In the genomic region with DNA sequence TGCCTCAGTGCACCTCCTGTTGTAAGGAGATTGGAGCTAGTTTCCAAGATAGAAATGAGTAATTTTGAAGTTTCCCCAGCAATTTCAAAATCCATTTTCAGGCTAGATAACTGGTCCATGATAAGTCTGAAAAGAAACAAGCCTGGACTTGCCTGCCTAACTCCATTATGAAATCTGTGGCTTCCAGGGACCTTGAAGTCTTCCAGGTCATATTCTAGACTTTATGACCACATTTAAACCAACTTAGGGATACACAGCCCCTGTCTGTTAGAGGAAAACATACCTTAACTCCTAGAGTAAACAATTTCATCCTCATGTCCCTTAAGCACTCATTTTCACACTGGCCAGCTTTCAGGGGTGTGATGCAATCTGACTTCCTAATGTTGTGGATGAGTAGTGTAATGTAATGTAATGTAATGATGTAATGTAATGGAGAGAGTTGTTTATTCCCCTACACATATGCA, we compare ENCODE assay signal across 14 cellular contexts.
A peak's percentile ranks its signal among the peaks of the same experiment; 100 is the strongest.
DNase-seq lines count a peak whose midpoint lies in the region; TF ChIP-seq lines count a peak whose summit lies in the region.
"Had no signal": no experiment of that assay in that cellular context is flagged by ENCODE, and none has a peak within 500 bp of the region (broad histone marks: within the 10 kb centered on the region; RNA-seq: fewer than 3 reads in every experiment).

No MANE protein-coding gene starts in this region.

- peak overlapping the region; percentile 91 for H3K27ac Mint-ChIP-seq in dendritic cell treated with granulocyte-macrophage colony-stimulating factor and Interleukin-4, amounts not matched to agents 40 ng/mL and 50 ng/mL, for 4 days
- no peak overlapping the region for H3K27ac Mint-ChIP-seq in Calu3 (ENCODE audit: unreplicated experiment)
- no peak overlapping the region for H3K27ac Mint-ChIP-seq in CD8-positive, alpha-beta memory T cell
- H3K27ac Mint-ChIP-seq: activated CD4-positive, alpha-beta memory T cell treated with anti-CD3 and anti-CD28 coated beads, Interleukin-2, amount 10 ng/mL, durations not matched to agents 7 days and 5 days; stimulated activated memory B cell treated with anti-CD40 and anti-IgM and Interleukin-4, amounts not matched to agents 10 μg/mL and 1 μg/mL and 100 μg/mL, for 72 hours had no signal

- no peak overlapping the region for H3K18ac ChIP-seq in neuronal stem cell (ENCODE audit: low read length)

- H4K8ac ChIP-seq in neuronal stem cell (ENCODE audit: low read depth, low read length) = no peak overlapping the region

- no peaks in the 10 kb centered on the region for H3K79me1 ChIP-seq in neuronal stem cell (ENCODE audit: low read depth, low read length)

- TF ChIP-seq CTCF in Calu3 (IDR thresholded peaks at IDR 0.05; ENCODE audit: unreplicated experiment) = no peak

- H2AK5ac ChIP-seq in neuronal stem cell (ENCODE audit: low read depth, low read length) = no peak overlapping the region

- H3K36me3 ChIP-seq in neuronal stem cell (replicated peaks in 1 of 2; ENCODE audit: control insufficient read depth in 2 of 2, insufficient read depth in 2 of 2, low read length in 2 of 2) = no peaks in the 10 kb centered on the region
- no peaks in the 10 kb centered on the region for H3K36me3 ChIP-seq in CD8-positive, alpha-beta memory T cell (ENCODE audit: insufficient read depth, low read length)

- no peaks in the 10 kb centered on the region for H3K9me3 ChIP-seq in neuronal stem cell (replicated peaks in 1 of 2; ENCODE audit: control insufficient read depth in 2 of 2, insufficient read depth in 1 of 2, low read depth in 1 of 2, low read length in 2 of 2)
- H3K9me3 ChIP-seq in CD8-positive, alpha-beta memory T cell (ENCODE audit: low read length) = no peaks in the 10 kb centered on the region
- H3K9me3 ChIP-seq: mucosa of descending colon had no signal

- no peak overlapping the region for H2BK12ac ChIP-seq in neuronal stem cell (ENCODE audit: low read length)

- H3K4ac ChIP-seq in neuronal stem cell (ENCODE audit: low read length) = no peak overlapping the region

- H3K14ac ChIP-seq in neuronal stem cell (ENCODE audit: low read length) = no peak overlapping the region

- CTCF ChIA-PET in Calu3 (lab: Charles Lee) = interaction anchor here (0.7 kb wide), 1 partner anchor 81 kb away, joined by 10 read pairs; no protein-coding TSS in a partner anchor
- CTCF ChIA-PET in CD8-positive, alpha-beta memory T cell (lab: Charles Lee) = no interaction called here

- H3K23ac ChIP-seq in neuronal stem cell (ENCODE audit: low read depth, low read length, poor library complexity) = no peak overlapping the region

- no peak overlapping the region for H2BK120ac ChIP-seq in neuronal stem cell (ENCODE audit: low read depth, low read length)

- H3K9me3 Mint-ChIP-seq in dendritic cell treated with granulocyte-macrophage colony-stimulating factor and Interleukin-4, amounts not matched to agents 40 ng/mL and 50 ng/mL, for 4 days = no peaks in the 10 kb centered on the region
- no peaks in the 10 kb centered on the region for H3K9me3 Mint-ChIP-seq in Calu3 (ENCODE audit: low read depth, unreplicated experiment)
- H3K9me3 Mint-ChIP-seq in CD8-positive, alpha-beta memory T cell = no peaks in the 10 kb centered on the region

- H2AFZ ChIP-seq in neuronal stem cell (ENCODE audit: low read length) = peak overlapping the region; percentile 21

- H3K27me3 Mint-ChIP-seq in dendritic cell treated with granulocyte-macrophage colony-stimulating factor and Interleukin-4, amounts not matched to agents 40 ng/mL and 50 ng/mL, for 4 days = peaks cover 2% of the 10 kb centered on the region
- H3K27me3 Mint-ChIP-seq in Calu3 (ENCODE audit: unreplicated experiment) = no peaks in the 10 kb centered on the region
- peaks cover 14 to 15% of the 10 kb centered on the region in 2 donors for H3K27me3 Mint-ChIP-seq in CD8-positive, alpha-beta memory T cell
- H3K27me3 Mint-ChIP-seq: stimulated activated memory B cell treated with anti-CD40 and anti-IgM and Interleukin-4, amounts not matched to agents 10 μg/mL and 1 μg/mL and 100 μg/mL, for 72 hours had no signal

- no peak overlapping the region for H4K91ac ChIP-seq in neuronal stem cell (ENCODE audit: low read depth, low read length, poor library complexity)

- no peaks in the 10 kb centered on the region for H3K36me3 Mint-ChIP-seq in dendritic cell treated with granulocyte-macrophage colony-stimulating factor and Interleukin-4, amounts not matched to agents 40 ng/mL and 50 ng/mL, for 4 days (ENCODE audit: low read depth)
- H3K36me3 Mint-ChIP-seq in Calu3 (ENCODE audit: insufficient read depth, unreplicated experiment) = no peaks in the 10 kb centered on the region
- no peaks in the 10 kb centered on the region for H3K36me3 Mint-ChIP-seq in CD8-positive, alpha-beta memory T cell
- H3K36me3 Mint-ChIP-seq: stimulated activated memory B cell treated with anti-CD40 and anti-IgM and Interleukin-4, amounts not matched to agents 10 μg/mL and 1 μg/mL and 100 μg/mL, for 72 hours had no signal

- peaks cover 1% of the 10 kb centered on the region in 2 donors for H3K4me1 ChIP-seq in neuronal stem cell (ENCODE audit: control insufficient read depth in 2 of 2, insufficient read depth in 1 of 2, low read depth in 1 of 2, low read length in 2 of 2)
- H3K4me1 ChIP-seq in CD8-positive, alpha-beta memory T cell (ENCODE audit: insufficient read depth, low read length) = no peaks in the 10 kb centered on the region

- H3K4me3 Mint-ChIP-seq in dendritic cell treated with granulocyte-macrophage colony-stimulating factor and Interleukin-4, amounts not matched to agents 40 ng/mL and 50 ng/mL, for 4 days = no peak overlapping the region
- H3K4me3 Mint-ChIP-seq in Calu3 (ENCODE audit: low read depth, unreplicated experiment) = no peak overlapping the region
- H3K4me3 Mint-ChIP-seq in CD8-positive, alpha-beta memory T cell = no peak overlapping the region
- H3K4me3 Mint-ChIP-seq: activated CD4-positive, alpha-beta memory T cell treated with anti-CD3 and anti-CD28 coated beads, Interleukin-2, amount 10 ng/mL, durations not matched to agents 7 days and 5 days; stimulated activated memory B cell treated with anti-CD40 and anti-IgM and Interleukin-4, amounts not matched to agents 10 μg/mL and 1 μg/mL and 100 μg/mL, for 72 hours had no signal

- H3K27me3 ChIP-seq in neuronal stem cell (ENCODE audit: control insufficient read depth in 3 of 3, insufficient read depth in 3 of 3, low read depth in 1 of 3, low read length in 3 of 3) = no peaks in the 10 kb centered on the region
- H3K27me3 ChIP-seq in CD8-positive, alpha-beta memory T cell (ENCODE audit: insufficient read depth, low read length, poor library complexity, severe bottlenecking) = no peaks in the 10 kb centered on the region

- intact Hi-C loops in dendritic cell treated with granulocyte-macrophage colony-stimulating factor and Interleukin-4, amounts not matched to agents 40 ng/mL and 50 ng/mL, for 4 days (cut with micrococcal nuclease) = no loop called here
- intact Hi-C loops in Calu3 (cut with micrococcal nuclease; ENCODE audit: unreplicated experiment) = no loop called here

- H2BK5ac ChIP-seq in neuronal stem cell (ENCODE audit: low read length) = no peak overlapping the region

- H3K4me3 ChIP-seq in neuronal stem cell (ENCODE audit: low read length in 2 of 2) = no peak overlapping the region
- no peak overlapping the region for H3K4me3 ChIP-seq in CD8-positive, alpha-beta memory T cell (ENCODE audit: low read length)
- H3K4me3 ChIP-seq: mucosa of descending colon had no signal

- no peak overlapping the region for H3K9ac ChIP-seq in neuronal stem cell (ENCODE audit: low read depth, low read length, poor library complexity)

- BruUV-seq in Calu3 (replicated peaks; lab: Mats Ljungman, UMichigan) = no TSS peak

- no peak overlapping the region for H3K27ac ChIP-seq in neuronal stem cell (replicated peaks; ENCODE audit: low read length)
- no peak overlapping the region for H3K27ac ChIP-seq in CD8-positive, alpha-beta memory T cell (ENCODE audit: low read depth, low read length)

- H2BK15ac ChIP-seq in neuronal stem cell (ENCODE audit: low read length) = no peak overlapping the region

- DNase-seq in GM04503 (ENCODE audit: low read depth) (peak; percentile 61), NCI-H69 (lab: John Stamatoyannopoulos, UW) (peak; percentile 20), neuronal stem cell (ENCODE audit: low spot score) (no peak), Calu3 (no peak), A172 (ENCODE audit: low spot score) (no peak), anterior cingulate cortex (lab: John Stamatoyannopoulos, UW) (no peak)
- DNase-seq in CD8-positive, alpha-beta memory T cell = no peak
- DNase-seq: activated CD4-positive, alpha-beta memory T cell treated with anti-CD3 and anti-CD28 coated beads, Interleukin-2, amount 10 ng/mL, durations not matched to agents 7 days and 5 days; DMS79; NCI-H1930; stimulated activated CD4-positive, alpha-beta T cell treated with anti-CD3 and anti-CD28 coated beads, Interleukin-12 subunit alpha, Interleukin-12 subunit beta, amount 100 ng/mL, for 4 hours had no signal

- POLR2A ChIA-PET in CD8-positive, alpha-beta memory T cell (lab: Charles Lee) = no interaction called here

- no peak overlapping the region for H3K4me2 ChIP-seq in neuronal stem cell (ENCODE audit: insufficient read depth, low read length, poor library complexity, severe bottlenecking)

- peaks cover 30% of the 10 kb centered on the region for H3K4me1 Mint-ChIP-seq in dendritic cell treated with granulocyte-macrophage colony-stimulating factor and Interleukin-4, amounts not matched to agents 40 ng/mL and 50 ng/mL, for 4 days (ENCODE audit: low read depth)
- no peaks in the 10 kb centered on the region for H3K4me1 Mint-ChIP-seq in Calu3 (ENCODE audit: low read depth, unreplicated experiment)
- no peaks in the 10 kb centered on the region for H3K4me1 Mint-ChIP-seq in CD8-positive, alpha-beta memory T cell
- H3K4me1 Mint-ChIP-seq: activated CD4-positive, alpha-beta memory T cell treated with anti-CD3 and anti-CD28 coated beads, Interleukin-2, amount 10 ng/mL, durations not matched to agents 7 days and 5 days; stimulated activated memory B cell treated with anti-CD40 and anti-IgM and Interleukin-4, amounts not matched to agents 10 μg/mL and 1 μg/mL and 100 μg/mL, for 72 hours had no signal

Comparison
In these comparisons a context has a peak if more than half of its experiments do, and no peak if none do; other contexts are left out.
1. DNase-seq: peak in GM04503 (single experiment) and NCI-H69 (single experiment); none in neuronal stem cell (single experiment), Calu3 (single experiment), A172 (single experiment), anterior cingulate cortex (0 of 58) and CD8-positive, alpha-beta memory T cell (0 of 5).